1 cellular context compared by ENCODE assay signal in genomic region chr3:44954962-44955361, GRCh38.
A peak's percentile ranks its signal among the peaks of the same experiment; 100 is the strongest.
TF ChIP-seq lines count a peak whose summit lies in the region.

No MANE protein-coding gene starts in this region.

TF ChIP-seq in GM12878, 131 proteins besides CTCF, POLR2A, EP300 and RAD21 (continued from another document and continues in another):
- TF ChIP-seq CUX1 (IDR thresholded peaks at IDR 0.05; ENCODE audit: insufficient replicate concordance, low read depth, low read length): no peak
- no peak for TF ChIP-seq MYB (IDR thresholded peaks at IDR 0.05; ENCODE audit: borderline replicate concordance, low read depth, low read length)
- TF ChIP-seq CEBPZ (IDR thresholded peaks at IDR 0.05; ENCODE audit: low read depth, low read length): no peak
- no peak for TF ChIP-seq PAX5 (IDR thresholded peaks at IDR 0.05; ENCODE audit: borderline replicate concordance, low read depth, low read length)
- TF ChIP-seq TCF3 (IDR thresholded peaks at IDR 0.05; ENCODE audit: borderline replicate concordance, insufficient read depth, low read depth, low read length): no peak
- TF ChIP-seq PAX8 (IDR thresholded peaks at IDR 0.05): no peak
- no peak for TF ChIP-seq NFYA (IDR thresholded peaks at IDR 0.05; ENCODE audit: borderline replicate concordance, low read depth, low read length)
- TF ChIP-seq SPI1 (IDR thresholded peaks at IDR 0.05; ENCODE audit: borderline replicate concordance, insufficient read depth, low read depth, low read length): peak; percentile 97
- TF ChIP-seq ZNF687 (IDR thresholded peaks at IDR 0.05): no peak
- no peak for TF ChIP-seq GABPA (IDR thresholded peaks at IDR 0.05; ENCODE audit: low read depth)
- no peak for TF ChIP-seq ZBED1 (IDR thresholded peaks at IDR 0.05; ENCODE audit: borderline replicate concordance)
- TF ChIP-seq CREB1 (IDR thresholded peaks at IDR 0.05; ENCODE audit: low read depth): no peak
- TF ChIP-seq DPF2 (IDR thresholded peaks at IDR 0.05): peak; percentile 68; the same call in 1 of the 2 replicates
- TF ChIP-seq POLR2AphosphoS2 (IDR thresholded peaks at IDR 0.05; ENCODE audit: low read depth, low read length): no peak
- no peak for TF ChIP-seq RUNX3 (IDR thresholded peaks at IDR 0.05; ENCODE audit: low read length)
- no peak for TF ChIP-seq FOS (IDR thresholded peaks at IDR 0.05; ENCODE audit: borderline replicate concordance, extremely low read depth, insufficient read length)
- TF ChIP-seq RFX5 (IDR thresholded peaks at IDR 0.05; ENCODE audit: low read depth, low read length): no peak
- TF ChIP-seq, protein P1, sequence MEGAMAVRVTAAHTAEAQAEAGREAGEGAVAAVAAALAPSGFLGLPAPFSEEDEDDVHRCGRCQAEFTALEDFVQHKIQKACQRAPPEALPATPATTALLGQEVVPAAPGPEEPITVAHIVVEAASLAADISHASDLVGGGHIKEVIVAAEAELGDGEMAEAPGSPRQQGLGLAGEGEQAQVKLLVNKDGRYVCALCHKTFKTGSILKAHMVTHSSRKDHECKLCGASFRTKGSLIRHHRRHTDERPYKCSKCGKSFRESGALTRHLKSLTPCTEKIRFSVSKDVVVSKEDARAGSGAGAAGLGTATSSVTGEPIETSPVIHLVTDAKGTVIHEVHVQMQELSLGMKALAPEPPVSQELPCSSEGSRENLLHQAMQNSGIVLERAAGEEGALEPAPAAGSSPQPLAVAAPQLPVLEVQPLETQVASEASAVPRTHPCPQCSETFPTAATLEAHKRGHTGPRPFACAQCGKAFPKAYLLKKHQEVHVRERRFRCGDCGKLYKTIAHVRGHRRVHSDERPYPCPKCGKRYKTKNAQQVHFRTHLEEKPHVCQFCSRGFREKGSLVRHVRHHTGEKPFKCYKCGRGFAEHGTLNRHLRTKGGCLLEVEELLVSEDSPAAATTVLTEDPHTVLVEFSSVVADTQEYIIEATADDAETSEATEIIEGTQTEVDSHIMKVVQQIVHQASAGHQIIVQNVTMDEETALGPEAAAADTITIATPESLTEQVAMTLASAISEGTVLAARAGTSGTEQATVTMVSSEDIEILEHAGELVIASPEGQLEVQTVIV (IDR thresholded peaks at IDR 0.05; ENCODE audit: borderline replicate concordance, partially characterized antibody): no peak
- TF ChIP-seq JUNB (IDR thresholded peaks at IDR 0.05): peak; percentile 52
- TF ChIP-seq RCOR1 (conservative IDR thresholded peaks at IDR 0.05; ENCODE audit: low read depth, low read length): no peak
- no peak for TF ChIP-seq SUPT20H (IDR thresholded peaks at IDR 0.05; ENCODE audit: borderline replicate concordance, control insufficient read depth, low read depth, low read length)
- TF ChIP-seq, protein P2, sequence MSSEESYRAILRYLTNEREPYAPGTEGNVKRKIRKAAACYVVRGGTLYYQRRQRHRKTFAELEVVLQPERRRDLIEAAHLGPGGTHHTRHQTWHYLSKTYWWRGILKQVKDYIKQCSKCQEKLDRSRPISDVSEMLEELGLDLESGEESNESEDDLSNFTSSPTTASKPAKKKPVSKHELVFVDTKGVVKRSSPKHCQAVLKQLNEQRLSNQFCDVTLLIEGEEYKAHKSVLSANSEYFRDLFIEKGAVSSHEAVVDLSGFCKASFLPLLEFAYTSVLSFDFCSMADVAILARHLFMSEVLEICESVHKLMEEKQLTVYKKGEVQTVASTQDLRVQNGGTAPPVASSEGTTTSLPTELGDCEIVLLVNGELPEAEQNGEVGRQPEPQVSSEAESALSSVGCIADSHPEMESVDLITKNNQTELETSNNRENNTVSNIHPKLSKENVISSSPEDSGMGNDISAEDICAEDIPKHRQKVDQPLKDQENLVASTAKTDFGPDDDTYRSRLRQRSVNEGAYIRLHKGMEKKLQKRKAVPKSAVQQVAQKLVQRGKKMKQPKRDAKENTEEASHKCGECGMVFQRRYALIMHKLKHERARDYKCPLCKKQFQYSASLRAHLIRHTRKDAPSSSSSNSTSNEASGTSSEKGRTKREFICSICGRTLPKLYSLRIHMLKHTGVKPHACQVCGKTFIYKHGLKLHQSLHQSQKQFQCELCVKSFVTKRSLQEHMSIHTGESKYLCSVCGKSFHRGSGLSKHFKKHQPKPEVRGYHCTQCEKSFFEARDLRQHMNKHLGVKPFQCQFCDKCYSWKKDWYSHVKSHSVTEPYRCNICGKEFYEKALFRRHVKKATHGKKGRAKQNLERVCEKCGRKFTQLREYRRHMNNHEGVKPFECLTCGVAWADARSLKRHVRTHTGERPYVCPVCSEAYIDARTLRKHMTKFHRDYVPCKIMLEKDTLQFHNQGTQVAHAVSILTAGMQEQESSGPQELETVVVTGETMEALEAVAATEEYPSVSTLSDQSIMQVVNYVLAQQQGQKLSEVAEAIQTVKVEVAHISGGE (CRISPR knock-in tag; IDR thresholded peaks at IDR 0.05): no peak
- no peak for TF ChIP-seq CBFB (IDR thresholded peaks at IDR 0.05; ENCODE audit: low read depth)
- TF ChIP-seq TAF1 (IDR thresholded peaks at IDR 0.05; ENCODE audit: borderline replicate concordance, low read depth, low read length): no peak
- TF ChIP-seq, protein P3, sequence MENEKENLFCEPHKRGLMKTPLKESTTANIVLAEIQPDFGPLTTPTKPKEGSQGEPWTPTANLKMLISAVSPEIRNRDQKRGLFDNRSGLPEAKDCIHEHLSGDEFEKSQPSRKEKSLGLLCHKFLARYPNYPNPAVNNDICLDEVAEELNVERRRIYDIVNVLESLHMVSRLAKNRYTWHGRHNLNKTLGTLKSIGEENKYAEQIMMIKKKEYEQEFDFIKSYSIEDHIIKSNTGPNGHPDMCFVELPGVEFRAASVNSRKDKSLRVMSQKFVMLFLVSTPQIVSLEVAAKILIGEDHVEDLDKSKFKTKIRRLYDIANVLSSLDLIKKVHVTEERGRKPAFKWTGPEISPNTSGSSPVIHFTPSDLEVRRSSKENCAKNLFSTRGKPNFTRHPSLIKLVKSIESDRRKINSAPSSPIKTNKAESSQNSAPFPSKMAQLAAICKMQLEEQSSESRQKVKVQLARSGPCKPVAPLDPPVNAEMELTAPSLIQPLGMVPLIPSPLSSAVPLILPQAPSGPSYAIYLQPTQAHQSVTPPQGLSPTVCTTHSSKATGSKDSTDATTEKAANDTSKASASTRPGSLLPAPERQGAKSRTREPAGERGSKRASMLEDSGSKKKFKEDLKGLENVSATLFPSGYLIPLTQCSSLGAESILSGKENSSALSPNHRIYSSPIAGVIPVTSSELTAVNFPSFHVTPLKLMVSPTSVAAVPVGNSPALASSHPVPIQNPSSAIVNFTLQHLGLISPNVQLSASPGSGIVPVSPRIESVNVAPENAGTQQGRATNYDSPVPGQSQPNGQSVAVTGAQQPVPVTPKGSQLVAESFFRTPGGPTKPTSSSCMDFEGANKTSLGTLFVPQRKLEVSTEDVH (IDR thresholded peaks at IDR 0.05; ENCODE audit: low read depth, partially characterized antibody): no peak
- peak; percentile 36; the same call in 1 of the 2 replicates for TF ChIP-seq ATF7 (IDR thresholded peaks at IDR 0.05; ENCODE audit: low read depth)
- no peak for TF ChIP-seq MTA2 (IDR thresholded peaks at IDR 0.05; ENCODE audit: low read depth)
- TF ChIP-seq SMC3 (IDR thresholded peaks at IDR 0.05; ENCODE audit: borderline replicate concordance, low read length): no peak
- no peak for TF ChIP-seq YY1 (IDR thresholded peaks at IDR 0.05; ENCODE audit: low read depth, low read length)
- TF ChIP-seq, protein P4, sequence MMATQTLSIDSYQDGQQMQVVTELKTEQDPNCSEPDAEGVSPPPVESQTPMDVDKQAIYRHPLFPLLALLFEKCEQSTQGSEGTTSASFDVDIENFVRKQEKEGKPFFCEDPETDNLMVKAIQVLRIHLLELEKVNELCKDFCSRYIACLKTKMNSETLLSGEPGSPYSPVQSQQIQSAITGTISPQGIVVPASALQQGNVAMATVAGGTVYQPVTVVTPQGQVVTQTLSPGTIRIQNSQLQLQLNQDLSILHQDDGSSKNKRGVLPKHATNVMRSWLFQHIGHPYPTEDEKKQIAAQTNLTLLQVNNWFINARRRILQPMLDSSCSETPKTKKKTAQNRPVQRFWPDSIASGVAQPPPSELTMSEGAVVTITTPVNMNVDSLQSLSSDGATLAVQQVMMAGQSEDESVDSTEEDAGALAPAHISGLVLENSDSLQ (IDR thresholded peaks at IDR 0.05): peak; percentile 61
- no peak for TF ChIP-seq ESRRA (IDR thresholded peaks at IDR 0.05; ENCODE audit: low read length)
- TF ChIP-seq IRF4 (IDR thresholded peaks at IDR 0.05; ENCODE audit: low read depth, low read length): peak; percentile 55; the same call in 1 of the 2 replicates
